ENCODE assay signal across 1 cellular context in genomic region chr19:4985551-4985991, GRCh38.
TF ChIP-seq lines count a peak whose summit lies in the region.

No MANE protein-coding gene starts in this region.

TF ChIP-seq in K562, 482 proteins besides CTCF, POLR2A, EP300 and RAD21 (continued from another document):
- no peak for TF ChIP-seq MXD1 (CRISPR knock-in tag; IDR thresholded peaks at IDR 0.05; ENCODE audit: borderline replicate concordance, poor library complexity, severe bottlenecking)
- TF ChIP-seq NFXL1 (CRISPR knock-in tag; IDR thresholded peaks at IDR 0.05) = no peak
- TF ChIP-seq POLR2G (IDR thresholded peaks at IDR 0.05; ENCODE audit: low read depth, low read length) = peak; percentile 49
